ENCODE assay signal across 6 cellular contexts in the genomic region with DNA sequence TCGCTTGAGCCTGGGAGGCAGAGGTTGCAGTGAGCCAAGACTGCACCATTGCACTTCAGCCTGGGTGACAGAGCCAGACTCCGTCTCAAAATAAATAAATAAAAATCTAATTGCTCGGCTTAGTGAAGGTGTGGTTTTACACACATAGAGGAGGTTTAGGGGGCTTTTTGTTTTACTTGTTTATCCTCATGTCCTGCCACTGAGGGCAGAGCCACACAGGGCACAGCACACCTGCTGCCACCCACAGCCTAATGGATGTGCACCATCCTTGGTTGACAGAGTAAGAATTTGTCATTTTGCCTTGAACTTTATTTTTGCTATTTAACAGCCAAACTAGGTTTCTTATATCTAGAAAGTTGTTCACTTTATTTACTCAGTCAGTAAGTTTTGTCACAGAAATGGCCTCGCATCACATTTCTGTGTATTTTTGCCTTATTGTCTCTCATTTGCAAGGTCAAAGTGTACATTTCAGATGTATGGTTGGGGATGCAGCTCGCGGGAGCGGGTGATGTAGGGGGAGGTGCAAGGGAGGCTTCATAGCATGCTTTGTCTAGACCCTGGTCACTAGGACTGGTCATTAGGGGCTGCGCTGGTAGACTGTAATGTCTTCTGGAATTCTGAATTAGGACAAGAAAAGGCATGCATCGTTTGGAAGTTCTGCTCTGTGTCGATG.
"Had no signal": no experiment of that assay in that cellular context is flagged by ENCODE, and none has a peak within 500 bp of the region (broad histone marks: within the 10 kb centered on the region; RNA-seq: fewer than 3 reads in every experiment).

No MANE protein-coding gene starts in this region.

- H2AFZ ChIP-seq: GM23338 had no signal

- DNase-seq: H9, HCEC 1CT, KG1 had no signal

- H3K4me3 ChIP-seq: GM23338, K562 had no signal

- H3K27ac ChIP-seq: HL-60 had no signal

- H3K4me2 ChIP-seq: GM23338 had no signal

- ATAC-seq: K562 had no signal
